In genomic region chr6:156980948-156981347, GRCh38 we compare ENCODE assay signal across 21 cellular contexts.
DNase-seq lines count a peak whose midpoint lies in the region; ATAC-seq, FAIRE-seq and TF ChIP-seq lines count a peak whose summit lies in the region.
"Had no signal": no experiment of that assay in that cellular context is flagged by ENCODE, and none has a peak within 500 bp of the region (broad histone marks: within the 10 kb centered on the region; RNA-seq: fewer than 3 reads in every experiment).

No MANE protein-coding gene starts in this region.

- no peaks in the 10 kb centered on the region for H3K27me3 ChIP-seq in PC-9 (ENCODE audit: insufficient read depth, low read depth)

- H3K9me3 Mint-ChIP-seq in naive B cell, result no peaks in the 10 kb centered on the region
- H3K9me3 Mint-ChIP-seq: activated CD4-positive, alpha-beta memory T cell treated with anti-CD3 and anti-CD28 coated beads for 36 hours; activated naive CD8-positive, alpha-beta T cell treated with anti-CD3 and anti-CD28 coated beads for 36 hours; T-cell had no signal

- intact Hi-C loops in PC-9 (cut with micrococcal nuclease; ENCODE audit: unreplicated experiment) (loop anchor here (5.0 kb wide), 1 partner anchor 34 kb away; no protein-coding TSS in a partner anchor), Right ventricle myocardium superior (cut with DNase I) (no loop called here)

- CTCF ChIA-PET in A549 (lab: Yijun Ruan, JAX) (no interaction called here), PC-9 (lab: Charles Lee) (no interaction called here)

- no peaks in the 10 kb centered on the region for H3K36me3 ChIP-seq in PC-9 (ENCODE audit: low read depth)
- H3K36me3 ChIP-seq: HAP-1 had no signal

- BruUV-seq in PC-9 (replicated peaks; lab: Mats Ljungman, UMichigan), result no TSS peak

- H3K9me3 ChIP-seq in A549, result no peaks in the 10 kb centered on the region
- H3K9me3 ChIP-seq in PC-9 (ENCODE audit: insufficient read depth, low read depth), result no peaks in the 10 kb centered on the region
- H3K9me3 ChIP-seq: HAP-1 had no signal

- H2AFZ ChIP-seq in PC-9, result no peak overlapping the region

- no peak overlapping the region; a peak in 1 of 6 replicates for H3K27ac ChIP-seq in A549
- peak overlapping the region; percentile 41 for H3K27ac ChIP-seq in C4-2B
- peak overlapping the region; percentile 77 for H3K27ac ChIP-seq in PC-9
- H3K27ac ChIP-seq: coronary artery had no signal

- H3K9me2 ChIP-seq in PC-9 (ENCODE audit: insufficient read depth), result no peaks in the 10 kb centered on the region

- no peak for TF ChIP-seq POLR2A in A549 (IDR thresholded peaks at IDR 0.05; ENCODE audit: low read length)

- DNase-seq in A549 (ENCODE audit: low read depth in 1 of 2, low spot score in 1 of 2) (no peak), PC-9 (peak in 1 of 2 experiments; percentile 60), naive B cell (no peak), Right ventricle myocardium superior (no peak), NCI-H2029 treated with DMSO at 0.1 percent for 48 hours (lab: John Stamatoyannopoulos, UW) (no peak)
- DNase-seq: activated CD4-positive, alpha-beta memory T cell treated with anti-CD3 and anti-CD28 coated beads for 36 hours; activated naive CD8-positive, alpha-beta T cell treated with anti-CD3 and anti-CD28 coated beads for 36 hours; activated T-cell treated with anti-CD3 and anti-CD28 coated beads, Interleukin-2, amount 50 U/mL, for 48 hours; AML-193; KG1; midbrain; NCI-H226; nucleus accumbens; stimulated activated CD4-positive, alpha-beta T cell treated with anti-CD3 and anti-CD28 coated beads, Interleukin-1b, Interleukin-23, amount 100 ng/mL, for 48 hours; T-cell had no signal

- FAIRE-seq in A549 (lab: Jason Lieb, UNC), result no peak
- FAIRE-seq: GM12891, keratinocyte had no signal

- peaks cover 28% of the 10 kb centered on the region for H3K4me1 ChIP-seq in A549
- peaks cover 64% of the 10 kb centered on the region for H3K4me1 ChIP-seq in PC-9 (replicated peaks; ENCODE audit: insufficient read depth)

- peak overlapping the region in 4 of 6 donors; percentile 0 to 71 (median 31) for H3K27ac Mint-ChIP-seq in naive B cell
- H3K27ac Mint-ChIP-seq: activated naive CD8-positive, alpha-beta T cell treated with anti-CD3 and anti-CD28 coated beads for 36 hours; T-cell had no signal

- no peak for TF ChIP-seq EP300 in A549 (IDR thresholded peaks at IDR 0.05)

- no peak for TF ChIP-seq RAD21 in A549 (conservative IDR thresholded peaks at IDR 0.05 in 1 of 2, IDR thresholded peaks at IDR 0.05 in 1 of 2)

- H4K20me1 ChIP-seq in PC-9 (ENCODE audit: insufficient read depth), result no peaks in the 10 kb centered on the region

- ATAC-seq in A549, result peak in 1 of 2 experiments; percentile 45; a peak in 2 of 6 replicates
- no peak for ATAC-seq in naive B cell (ENCODE audit: low read depth in 2 of 2)
- ATAC-seq in HG03039 (IDR thresholded peaks at IDR 0.05; ENCODE audit: unreplicated experiment), result no peak
- ATAC-seq in Right ventricle myocardium superior (ENCODE audit: poor library complexity), result no peak

- H3K4me3 ChIP-seq in A549 (no peak overlapping the region), PC-9 (peak overlapping the region; percentile 41; the same call in 1 of the 2 replicates)
- H3K4me3 ChIP-seq: coronary artery, HAP-1 had no signal

- H3K27me3 Mint-ChIP-seq in naive B cell, result no peaks in the 10 kb centered on the region
- H3K27me3 Mint-ChIP-seq: activated CD4-positive, alpha-beta memory T cell treated with anti-CD3 and anti-CD28 coated beads for 36 hours; activated naive CD8-positive, alpha-beta T cell treated with anti-CD3 and anti-CD28 coated beads for 36 hours; T-cell had no signal

- H3K36me3 Mint-ChIP-seq in naive B cell, result peaks cover 0 to 3% of the 10 kb centered on the region in 2 donors
- H3K36me3 Mint-ChIP-seq: activated CD4-positive, alpha-beta memory T cell treated with anti-CD3 and anti-CD28 coated beads for 36 hours; T-cell had no signal

- H3F3A ChIP-seq in PC-9 (ENCODE audit: insufficient read depth, low read depth), result peaks cover 22% of the 10 kb centered on the region; the same call in 1 of the 2 replicates

- H3K4me2 ChIP-seq in A549, result peak overlapping the region; percentile 33; the same call in 2 of the 3 replicates
- H3K4me2 ChIP-seq in PC-9, result peak overlapping the region; percentile 83

- 90% methylated on average over 2 of the region's 2 CpGs for WGBS in A549 (ENCODE audit: missing lambda C conversion rate)

- peak overlapping the region in 1 of 8 donors; percentile 18 for H3K4me3 Mint-ChIP-seq in naive B cell
- H3K4me3 Mint-ChIP-seq: activated CD4-positive, alpha-beta memory T cell treated with anti-CD3 and anti-CD28 coated beads for 36 hours; activated naive CD8-positive, alpha-beta T cell treated with anti-CD3 and anti-CD28 coated beads for 36 hours; T-cell had no signal

- TF ChIP-seq CTCF in A549 (IDR thresholded peaks at IDR 0.05) (no peak), C4-2B (conservative IDR thresholded peaks at IDR 0.05) (no peak), PC-9 (conservative IDR thresholded peaks at IDR 0.05) (no peak)

- peaks cover 78 to 98% (median 96%) of the 10 kb centered on the region in 3 donors for H3K4me1 Mint-ChIP-seq in naive B cell

- H3K79me2 ChIP-seq in PC-9 (ENCODE audit: low read depth), result peaks cover 91% of the 10 kb centered on the region

- POLR2A ChIA-PET in A549 (lab: Yijun Ruan, JAX) (no interaction called here), PC-9 (lab: Charles Lee; ENCODE audit: unreplicated experiment) (interaction anchor here (0.6 to 0.7 kb wide), 2 partner anchors 203 to 284 kb away, joined by 4 to 11 read pairs; no protein-coding TSS in a partner anchor)

TF ChIP-seq in A549, 52 proteins besides CTCF, POLR2A, EP300 and RAD21:
- TF ChIP-seq ZC3H11A (IDR thresholded peaks at IDR 0.05) (no peak), MAFK (IDR thresholded peaks at IDR 0.05; ENCODE audit: partially characterized antibody) (peak; percentile 21)

Comparison
In these comparisons a context has a peak if more than half of its experiments do, and no peak if none do; other contexts are left out.
1. H3K27ac ChIP-seq: peak in C4-2B (single experiment) and PC-9 (single experiment); none in A549 (0 of 2).